ENCODE assay signal across 8 cellular contexts in genomic region chrX:19514791-19515614, GRCh38. TPM values are rescaled to one million over a fixed set of nuclear protein-coding genes. Genes with fewer than 3 reads are reported as not detected.
DNase-seq lines count a peak whose midpoint lies in the region; ATAC-seq and TF ChIP-seq lines count a peak whose summit lies in the region.

A gene with protein sequence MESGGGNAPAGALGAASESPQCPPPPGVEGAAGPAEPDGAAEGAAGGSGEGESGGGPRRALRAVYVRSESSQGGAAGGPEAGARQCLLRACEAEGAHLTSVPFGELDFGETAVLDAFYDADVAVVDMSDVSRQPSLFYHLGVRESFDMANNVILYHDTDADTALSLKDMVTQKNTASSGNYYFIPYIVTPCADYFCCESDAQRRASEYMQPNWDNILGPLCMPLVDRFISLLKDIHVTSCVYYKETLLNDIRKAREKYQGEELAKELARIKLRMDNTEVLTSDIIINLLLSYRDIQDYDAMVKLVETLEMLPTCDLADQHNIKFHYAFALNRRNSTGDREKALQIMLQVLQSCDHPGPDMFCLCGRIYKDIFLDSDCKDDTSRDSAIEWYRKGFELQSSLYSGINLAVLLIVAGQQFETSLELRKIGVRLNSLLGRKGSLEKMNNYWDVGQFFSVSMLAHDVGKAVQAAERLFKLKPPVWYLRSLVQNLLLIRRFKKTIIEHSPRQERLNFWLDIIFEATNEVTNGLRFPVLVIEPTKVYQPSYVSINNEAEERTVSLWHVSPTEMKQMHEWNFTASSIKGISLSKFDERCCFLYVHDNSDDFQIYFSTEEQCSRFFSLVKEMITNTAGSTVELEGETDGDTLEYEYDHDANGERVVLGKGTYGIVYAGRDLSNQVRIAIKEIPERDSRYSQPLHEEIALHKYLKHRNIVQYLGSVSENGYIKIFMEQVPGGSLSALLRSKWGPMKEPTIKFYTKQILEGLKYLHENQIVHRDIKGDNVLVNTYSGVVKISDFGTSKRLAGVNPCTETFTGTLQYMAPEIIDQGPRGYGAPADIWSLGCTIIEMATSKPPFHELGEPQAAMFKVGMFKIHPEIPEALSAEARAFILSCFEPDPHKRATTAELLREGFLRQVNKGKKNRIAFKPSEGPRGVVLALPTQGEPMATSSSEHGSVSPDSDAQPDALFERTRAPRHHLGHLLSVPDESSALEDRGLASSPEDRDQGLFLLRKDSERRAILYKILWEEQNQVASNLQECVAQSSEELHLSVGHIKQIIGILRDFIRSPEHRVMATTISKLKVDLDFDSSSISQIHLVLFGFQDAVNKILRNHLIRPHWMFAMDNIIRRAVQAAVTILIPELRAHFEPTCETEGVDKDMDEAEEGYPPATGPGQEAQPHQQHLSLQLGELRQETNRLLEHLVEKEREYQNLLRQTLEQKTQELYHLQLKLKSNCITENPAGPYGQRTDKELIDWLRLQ (N-terminal part only) (minus strand): TSS chrX:19515508. CDS start chrX:19515261, 247 bp downstream.

- WGBS in endodermal cell (ENCODE audit: insufficient coverage in 1 of 2, insufficient read length in 1 of 2), 2 experiments, result 1% methylated on average over 82 of the region's 100 CpGs; no CpG with 5 or more reads in 1 of the 2 experiments

- no peaks in the 10 kb centered on the region for H3K36me3 ChIP-seq in CD4-positive, CD25-positive, alpha-beta regulatory T cell (ENCODE audit: control insufficient read depth, insufficient read depth, low read length)
- H3K36me3 ChIP-seq in GM23338 (ENCODE audit: insufficient read depth), result no peaks in the 10 kb centered on the region
- no peaks in the 10 kb centered on the region for H3K36me3 ChIP-seq in SU-DHL-6 (ENCODE audit: low read length)
- H3K36me3 ChIP-seq in endodermal cell (ENCODE audit: control insufficient read depth, insufficient read depth, low read length), result no peaks in the 10 kb centered on the region

- H3K9me3 ChIP-seq in CD4-positive, CD25-positive, alpha-beta regulatory T cell (ENCODE audit: control insufficient read depth in 2 of 2, low read length in 2 of 2), result no peaks in the 10 kb centered on the region
- no peaks in the 10 kb centered on the region for H3K9me3 ChIP-seq in SU-DHL-6 (ENCODE audit: insufficient read depth, low read length)
- H3K9me3 ChIP-seq in endodermal cell (ENCODE audit: control insufficient read depth, low read length), result no peaks in the 10 kb centered on the region

- no peak within 1 kb of the TSS for H3K4me3 ChIP-seq in CD4-positive, CD25-positive, alpha-beta regulatory T cell (ENCODE audit: low read depth, low read length)
- peak within 1 kb of the TSS; percentile 63 for H3K4me3 ChIP-seq in GM23338
- H3K4me3 ChIP-seq in SU-DHL-6 (ENCODE audit: insufficient read depth, low read length, poor library complexity, severe bottlenecking), result peak within 1 kb of the TSS; percentile 22
- H3K4me3 ChIP-seq in endodermal cell (ENCODE audit: low read length), result peak within 1 kb of the TSS; percentile 67

- no peaks in the 10 kb centered on the region for H3K36me3 Mint-ChIP-seq in CD4-positive, CD25-positive, alpha-beta regulatory T cell
- H3K36me3 Mint-ChIP-seq in GM23338 (ENCODE audit: low read depth), result no peaks in the 10 kb centered on the region
- no peaks in the 10 kb centered on the region for H3K36me3 Mint-ChIP-seq in endodermal cell (ENCODE audit: low read depth)
- no peaks in the 10 kb centered on the region for H3K36me3 Mint-ChIP-seq in nephron progenitor cell (ENCODE audit: low read depth)

- H3K27me3 Mint-ChIP-seq in CD4-positive, CD25-positive, alpha-beta regulatory T cell, result peaks cover 32% of the 10 kb centered on the region
- peaks cover 5% of the 10 kb centered on the region for H3K27me3 Mint-ChIP-seq in GM23338 (ENCODE audit: insufficient read depth, low read depth, poor library complexity)
- peaks cover 32% of the 10 kb centered on the region for H3K27me3 Mint-ChIP-seq in endodermal cell (ENCODE audit: insufficient read depth)
- peaks cover 53% of the 10 kb centered on the region for H3K27me3 Mint-ChIP-seq in nephron progenitor cell (ENCODE audit: low read depth, poor library complexity)

- ATAC-seq in CD4-positive, CD25-positive, alpha-beta regulatory T cell (ENCODE audit: low read depth in 2 of 2), result no peak
- ATAC-seq in GM23338 (peak; percentile 82), HG02870 (IDR thresholded peaks at IDR 0.05; ENCODE audit: unreplicated experiment) (no peak), GM18870 (IDR thresholded peaks at IDR 0.05; ENCODE audit: unreplicated experiment) (no peak)

- H3K4me1 Mint-ChIP-seq in CD4-positive, CD25-positive, alpha-beta regulatory T cell, result peaks cover 0 to 7% (median 1%) of the 10 kb centered on the region in 4 donors
- H3K4me1 Mint-ChIP-seq in GM23338, result peaks cover 4% of the 10 kb centered on the region; the same call in 2 of the 3 replicates
- no peaks in the 10 kb centered on the region for H3K4me1 Mint-ChIP-seq in endodermal cell
- no peaks in the 10 kb centered on the region for H3K4me1 Mint-ChIP-seq in nephron progenitor cell

- H4K20me1 ChIP-seq in GM23338 (replicated peaks; ENCODE audit: insufficient read depth) (no peaks in the 10 kb centered on the region), SU-DHL-6 (ENCODE audit: low read depth, low read length) (no peaks in the 10 kb centered on the region)

- peaks cover 0 to 7% (median 2%) of the 10 kb centered on the region in 7 donors for H3K9me3 Mint-ChIP-seq in CD4-positive, CD25-positive, alpha-beta regulatory T cell
- no peaks in the 10 kb centered on the region; the same call in 2 of the 3 replicates for H3K9me3 Mint-ChIP-seq in GM23338
- peaks cover 63% of the 10 kb centered on the region for H3K9me3 Mint-ChIP-seq in endodermal cell
- peaks cover 65% of the 10 kb centered on the region for H3K9me3 Mint-ChIP-seq in nephron progenitor cell

- TF ChIP-seq CTCF in GM23338 (conservative IDR thresholded peaks at IDR 0.05; ENCODE audit: low read depth in 2 of 2) (no peak; a peak in 1 of 4 replicates), SU-DHL-6 (IDR thresholded peaks at IDR 0.05; ENCODE audit: insufficient read depth, low read length, poor library complexity, severe bottlenecking) (no peak), endodermal cell (conservative IDR thresholded peaks at IDR 0.05) (no peak), nephron progenitor cell (IDR thresholded peaks at IDR 0.05) (peak; percentile 35)

- H3K27me3 ChIP-seq in CD4-positive, CD25-positive, alpha-beta regulatory T cell (ENCODE audit: control insufficient read depth, insufficient read depth, low read length), result no peaks in the 10 kb centered on the region
- H3K27me3 ChIP-seq in GM23338 (ENCODE audit: insufficient read depth) (peaks cover 10% of the 10 kb centered on the region; the same call in 1 of the 2 replicates), SU-DHL-6 (ENCODE audit: low read length) (no peaks in the 10 kb centered on the region), endodermal cell (ENCODE audit: control insufficient read depth, insufficient read depth, low read length, poor library complexity, severe bottlenecking) (peaks cover 8% of the 10 kb centered on the region)

- H3K9me2 ChIP-seq in GM23338 (ENCODE audit: insufficient read depth), result no peaks in the 10 kb centered on the region
- no peaks in the 10 kb centered on the region for H3K9me2 ChIP-seq in SU-DHL-6 (replicated peaks; ENCODE audit: insufficient read depth, low read length)

- H3K4me3 Mint-ChIP-seq in CD4-positive, CD25-positive, alpha-beta regulatory T cell, result peak within 1 kb of the TSS in 2 of 4 donors; percentile 39 to 47
- H3K4me3 Mint-ChIP-seq in GM23338 (peak within 1 kb of the TSS; percentile 62), endodermal cell (peak within 1 kb of the TSS; percentile 43), nephron progenitor cell (peak within 1 kb of the TSS; percentile 50)

- H3K9ac ChIP-seq in SU-DHL-6 (ENCODE audit: low read length) (no peak within 1 kb of the TSS), endodermal cell (ENCODE audit: extremely low read depth, low read length, poor library complexity, severe bottlenecking) (no peak within 1 kb of the TSS)

- H3K27ac ChIP-seq in CD4-positive, CD25-positive, alpha-beta regulatory T cell (ENCODE audit: insufficient read depth, low read length, poor library complexity, severe bottlenecking), result no peak within 1 kb of the TSS
- no peak within 1 kb of the TSS for H3K27ac ChIP-seq in GM23338 (ENCODE audit: low read depth)
- H3K27ac ChIP-seq in SU-DHL-6 (ENCODE audit: low read depth, low read length), result no peak within 1 kb of the TSS
- no peak within 1 kb of the TSS for H3K27ac ChIP-seq in endodermal cell (ENCODE audit: low read depth, low read length)

- peak in 2 of 3 donors; percentile 0 to 6 for DNase-seq in CD4-positive, CD25-positive, alpha-beta regulatory T cell
- DNase-seq in GM23338 (ENCODE audit: low spot score) (peak; percentile 61), endodermal cell (peak; percentile 80), nephron progenitor cell (peak; percentile 56), KG1 (lab: John Stamatoyannopoulos, UW) (no peak)

- no peak within 1 kb of the TSS for H3K27ac Mint-ChIP-seq in CD4-positive, CD25-positive, alpha-beta regulatory T cell
- H3K27ac Mint-ChIP-seq in GM23338 (no peak within 1 kb of the TSS), endodermal cell (no peak within 1 kb of the TSS), nephron progenitor cell (no peak within 1 kb of the TSS)

- H3K79me2 ChIP-seq in GM23338 (replicated peaks; ENCODE audit: insufficient read depth), result no peaks in the 10 kb centered on the region
- no peaks in the 10 kb centered on the region for H3K79me2 ChIP-seq in SU-DHL-6 (ENCODE audit: insufficient read depth, low read length)

- peak within 1 kb of the TSS; percentile 94 for H2AFZ ChIP-seq in GM23338
- no peak within 1 kb of the TSS for H2AFZ ChIP-seq in SU-DHL-6 (ENCODE audit: low read depth, low read length, severe bottlenecking)

- H3F3A ChIP-seq in GM23338 (replicated peaks; ENCODE audit: low read depth) (no peaks in the 10 kb centered on the region), SU-DHL-6 (ENCODE audit: insufficient read depth) (no peaks in the 10 kb centered on the region)

- peak within 1 kb of the TSS; percentile 81 for H3K4me2 ChIP-seq in GM23338
- H3K4me2 ChIP-seq in SU-DHL-6 (ENCODE audit: low read depth, low read length, poor library complexity, severe bottlenecking), result peak within 1 kb of the TSS; percentile 37

- H3K4me1 ChIP-seq in CD4-positive, CD25-positive, alpha-beta regulatory T cell (ENCODE audit: control insufficient read depth, insufficient read depth, low read length, poor library complexity, severe bottlenecking), result no peaks in the 10 kb centered on the region
- H3K4me1 ChIP-seq in GM23338 (ENCODE audit: insufficient read depth) (no peaks in the 10 kb centered on the region), endodermal cell (ENCODE audit: control insufficient read depth, insufficient read depth, low read length) (no peaks in the 10 kb centered on the region)

TF ChIP-seq in GM23338, 12 proteins besides CTCF, POLR2A, EP300 and RAD21 (continues in another document):
- no peak for TF ChIP-seq EZH2phosphoT487 (IDR thresholded peaks at IDR 0.05; ENCODE audit: unreplicated experiment)
- TF ChIP-seq STAT1 (IDR thresholded peaks at IDR 0.05; ENCODE audit: unreplicated experiment), result no peak
- TF ChIP-seq POLR2AphosphoS5 (IDR thresholded peaks at IDR 0.05; ENCODE audit: low read depth), result no peak

RNA-seq across cellular contexts. Expression of the gene that starts here (rescaled TPM):
- total RNA-seq in CD4-positive, CD25-positive, alpha-beta regulatory T cell, result not detected
- polyA plus RNA-seq in CD4-positive, CD25-positive, alpha-beta regulatory T cell, result not detected
- total RNA-seq in GM23338 (2014; rRNA removed; shearing (Covaris generic)), result 1.4 and 3.1 TPM in 2 replicates
- polyA plus RNA-seq in GM23338 (2016; fragmentation: Nextera tagmentation; extraction: Ambion mirVana), result 0.40 and 0.45 TPM in 2 replicates
- 1 to 10 TPM; 2.2 to 2.9 TPM for total RNA-seq in endodermal cell
- polyA plus RNA-seq in endodermal cell (2013, experiment 1 of 2), result 1.2 TPM
- polyA plus RNA-seq in endodermal cell (2013, experiment 2 of 2), result 0.79 TPM

Comparison
In these comparisons a context has a peak if more than half of its experiments do, and no peak if none do; other contexts are left out.
1. Peak in DNase-seq in CD4-positive, CD25-positive, alpha-beta regulatory T cell; RNA of the gene not detected or under 1 TPM.